Comparison of ENCODE assay signal across 18 cellular contexts in genomic region chr20:49910340-49910706, GRCh38. TPM values are rescaled to one million over a fixed set of nuclear protein-coding genes. Genes with fewer than 3 reads are reported as not detected.
DNase-seq lines count a peak whose midpoint lies in the region; TF ChIP-seq lines count a peak whose summit lies in the region.
"Had no signal": no experiment of that assay in that cellular context is flagged by ENCODE, and none has a peak within 500 bp of the region (broad histone marks: within the 10 kb centered on the region; RNA-seq: fewer than 3 reads in every experiment).

No MANE protein-coding gene starts in this region.

- H3K9me3 ChIP-seq in H9 (ENCODE audit: control insufficient read depth, low read depth, low read length) (no peaks in the 10 kb centered on the region), hepatocyte (ENCODE audit: low read depth) (no peaks in the 10 kb centered on the region)

- no peak overlapping the region for H3T11ph ChIP-seq in H9 (ENCODE audit: low read length)

- H3K4ac ChIP-seq in H9 (ENCODE audit: low read depth, low read length), result no peak overlapping the region

- H3K23me2 ChIP-seq in H9 (ENCODE audit: insufficient read length, low read depth, low read length, poor library complexity, severe bottlenecking), result peaks cover 6% of the 10 kb centered on the region

- H4K91ac ChIP-seq in H9 (ENCODE audit: insufficient read length, low read depth, low read length), result no peak overlapping the region

- no peaks in the 10 kb centered on the region for H4K20me1 ChIP-seq in H9 (ENCODE audit: control insufficient read depth, insufficient read depth, insufficient read length)
- H4K20me1 ChIP-seq in hepatocyte (ENCODE audit: insufficient read depth, poor library complexity, severe bottlenecking), result no peaks in the 10 kb centered on the region

- H2BK12ac ChIP-seq in H9 (ENCODE audit: insufficient read length, low read depth, low read length), result no peak overlapping the region

- H2BK120ac ChIP-seq in H9 (ENCODE audit: low read depth, low read length, poor library complexity, severe bottlenecking), result no peak overlapping the region

- no peaks in the 10 kb centered on the region; a peak in 1 of 5 replicates for H3K9me3 Mint-ChIP-seq in H9
- no peaks in the 10 kb centered on the region for H3K9me3 Mint-ChIP-seq in progenitor cell of endocrine pancreas (ENCODE audit: low read depth)
- H3K9me3 Mint-ChIP-seq: activated T-cell treated with anti-CD3 and anti-CD28 coated beads, Interleukin-2, amount 50 U/mL, for 72 hours; CD4-positive, alpha-beta memory T cell; central memory CD8-positive, alpha-beta T cell; T-helper 1 cell treated with Interleukin-12 subunit alpha and Interleukin-12 subunit beta and Interleukin-4 antibody, amounts not matched to agents 30 μg/mL and 1 μg/mL, for 36 hours had no signal

- H3K79me1 ChIP-seq in H9 (ENCODE audit: insufficient read depth, low read depth, low read length, poor library complexity, severe bottlenecking), result peaks cover 9% of the 10 kb centered on the region

- H3K4me3 Mint-ChIP-seq in H9 (no peak overlapping the region), progenitor cell of endocrine pancreas (ENCODE audit: low read depth) (no peak overlapping the region)
- H3K4me3 Mint-ChIP-seq: activated T-cell treated with anti-CD3 and anti-CD28 coated beads, Interleukin-2, amount 50 U/mL, for 72 hours; CD4-positive, alpha-beta memory T cell; central memory CD8-positive, alpha-beta T cell; T-helper 1 cell treated with Interleukin-12 subunit alpha and Interleukin-12 subunit beta and Interleukin-4 antibody, amounts not matched to agents 30 μg/mL and 1 μg/mL, for 36 hours had no signal

- no peaks in the 10 kb centered on the region for H3K36me3 ChIP-seq in hepatocyte (replicated peaks; ENCODE audit: insufficient read depth, low read depth)

- no peak overlapping the region for H3K56ac ChIP-seq in H9 (ENCODE audit: insufficient read length, low read depth, low read length)

- TF ChIP-seq CTCF in H9 (conservative IDR thresholded peaks at IDR 0.05), result no peak
- TF ChIP-seq CTCF in hepatocyte (IDR thresholded peaks at IDR 0.05; ENCODE audit: poor library complexity), result no peak
- TF ChIP-seq CTCF in progenitor cell of endocrine pancreas (IDR thresholded peaks at IDR 0.05; ENCODE audit: unreplicated experiment), result no peak

- H3K27ac ChIP-seq in H9 (ENCODE audit: insufficient read length, low read depth, low read length), result no peak overlapping the region
- H3K27ac ChIP-seq in angular gyrus (ENCODE audit: low read depth, low read length), result peak overlapping the region; percentile 88
- H3K27ac ChIP-seq in hepatocyte, result peak overlapping the region; percentile 85

- H3K23ac ChIP-seq in H9 (ENCODE audit: insufficient read length, low read depth, low read length), result no peak overlapping the region

- H2BK5ac ChIP-seq in H9 (ENCODE audit: insufficient read length, low read length), result no peak overlapping the region

- peaks cover 2% of the 10 kb centered on the region; the same call in 1 of the 2 replicates for H3K4me1 ChIP-seq in H9 (ENCODE audit: insufficient read depth, low read length)
- peaks cover 17% of the 10 kb centered on the region for H3K4me1 ChIP-seq in hepatocyte (ENCODE audit: insufficient read depth)

- no peak overlapping the region for H3K4me3 ChIP-seq in hepatocyte

- H4K8ac ChIP-seq in H9 (replicated peaks; ENCODE audit: insufficient read length, low read depth, low read length), result no peak overlapping the region

- H3K27me3 ChIP-seq in H9 (ENCODE audit: insufficient read depth, low read length) (no peaks in the 10 kb centered on the region), hepatocyte (no peaks in the 10 kb centered on the region)

- H3K27ac Mint-ChIP-seq in H9 (peak overlapping the region in 2 of 3 experiments; percentile 20 to 55; a peak in 2 of 7 replicates), progenitor cell of endocrine pancreas (peak overlapping the region; percentile 27)
- H3K27ac Mint-ChIP-seq: activated T-cell treated with anti-CD3 and anti-CD28 coated beads, Interleukin-2, amount 50 U/mL, for 72 hours; T-helper 1 cell treated with Interleukin-12 subunit alpha and Interleukin-12 subunit beta and Interleukin-4 antibody, amounts not matched to agents 30 μg/mL and 1 μg/mL, for 36 hours had no signal

- H3K9me2 ChIP-seq in hepatocyte (replicated peaks; ENCODE audit: insufficient read depth), result no peaks in the 10 kb centered on the region

- H3K4me1 Mint-ChIP-seq in H9 (peaks cover 9 to 13% of the 10 kb centered on the region in 2 experiments), progenitor cell of endocrine pancreas (ENCODE audit: low read depth) (peaks cover 14% of the 10 kb centered on the region)

- H3K27me3 Mint-ChIP-seq in H9 (ENCODE audit: low read depth) (no peaks in the 10 kb centered on the region), progenitor cell of endocrine pancreas (no peaks in the 10 kb centered on the region)
- H3K27me3 Mint-ChIP-seq: CD4-positive, alpha-beta memory T cell; central memory CD8-positive, alpha-beta T cell had no signal

- H3K4me2 ChIP-seq in H9 (ENCODE audit: insufficient read depth, insufficient read length, low read length) (no peak overlapping the region), hepatocyte (peak overlapping the region; percentile 37)

- no peak overlapping the region for H2BK20ac ChIP-seq in H9 (ENCODE audit: low read depth, low read length, poor library complexity, severe bottlenecking)

- WGBS in H9 (ENCODE audit: extremely low coverage, insufficient read length, low lambda C conversion rate), result no CpG with 5 or more reads among the region's 4 CpGs
- WGBS in hepatocyte (ENCODE audit: low lambda C conversion rate, missing lambda C conversion rate), result 85% methylated on average over 4 of the region's 4 CpGs

- H2AK5ac ChIP-seq in H9 (ENCODE audit: insufficient read length, low read length), result no peak overlapping the region

- H3K36me3 Mint-ChIP-seq in H9 (ENCODE audit: insufficient read depth in 1 of 3, low read depth in 3 of 3) (peaks cover 9 to 26% (median 25%) of the 10 kb centered on the region in 3 experiments), progenitor cell of endocrine pancreas (ENCODE audit: insufficient read depth) (peaks cover 5% of the 10 kb centered on the region)

- no peak overlapping the region for H3K9ac ChIP-seq in H9 (ENCODE audit: extremely low read depth, insufficient read length, low read length)

- H2AFZ ChIP-seq in H9 (ENCODE audit: low read length) (no peak overlapping the region), hepatocyte (no peak overlapping the region)

- no peak overlapping the region for H4K5ac ChIP-seq in H9 (ENCODE audit: insufficient read length, low read depth, low read length)

- H3K79me2 ChIP-seq in H9 (ENCODE audit: insufficient read depth, low read length) (peaks cover 18% of the 10 kb centered on the region; the same call in 1 of the 2 replicates), hepatocyte (peaks cover 70% of the 10 kb centered on the region)

- H2BK15ac ChIP-seq in H9 (ENCODE audit: low read depth, low read length), result no peak overlapping the region

- H3K14ac ChIP-seq in H9 (ENCODE audit: insufficient read depth, low read length), result no peak overlapping the region

- no peak overlapping the region for H3K18ac ChIP-seq in H9 (ENCODE audit: insufficient read length, low read depth, low read length)

- no peak for DNase-seq in H9
- DNase-seq in hepatocyte (ENCODE audit: low spot score), result no peak
- no peak for DNase-seq in progenitor cell of endocrine pancreas (ENCODE audit: low spot score, unreplicated experiment)
- no peak for DNase-seq in NCI-H2227 treated with DMSO at 0.1 percent for 48 hours (lab: John Stamatoyannopoulos, UW)
- no peak for DNase-seq in T-helper 1 cell
- no peak for DNase-seq in SKM-1 (lab: John Stamatoyannopoulos, UW; ENCODE audit: unreplicated experiment)
- no peak for DNase-seq in activated effector memory CD4-positive, alpha-beta T cell treated with anti-CD3 and anti-CD28 coated beads, Interleukin-2, amount 50 U/mL, for 16 hours
- DNase-seq: activated CD4-positive, CD25-positive, alpha-beta regulatory T cell; activated T-cell treated with anti-CD3 and anti-CD28 coated beads, Interleukin-2, amount 50 U/mL, for 72 hours; CD4-positive, alpha-beta memory T cell; kidney glomerular epithelial cell; NCI-H1436; NCI-H446; SHP77; stimulated activated naive CD8-positive, alpha-beta T cell treated with anti-CD3 and anti-CD28 coated beads, Interleukin-15, Interleukin-2, amounts not matched to agents 100 U/mL and 50 U/mL, for 24 hours had no signal

RNA-seq across cellular contexts. Expression of gene SPATA2, which starts 5.0 kb away (rescaled TPM):
- total RNA-seq in H9 (2021) (9.6 and 9.8 TPM in 2 replicates), hepatocyte (4.9 and 5.9 TPM in 2 replicates), progenitor cell of endocrine pancreas (9.5 and 10.2 TPM in 2 replicates)
- 9.6 and 10.1 TPM in 2 replicates for polyA plus RNA-seq in hepatocyte

RNA-seq across cellular contexts. Expression of gene RNF114, which starts 25.9 kb away (rescaled TPM):
- total RNA-seq in H9 (2021), result 73.4 and 75.5 TPM in 2 replicates
- total RNA-seq in hepatocyte, result 67.1 and 93.7 TPM in 2 replicates
- polyA plus RNA-seq in hepatocyte, result 64.8 and 65.8 TPM in 2 replicates
- total RNA-seq in progenitor cell of endocrine pancreas, result 56.6 and 62.3 TPM in 2 replicates
